Comparison of ENCODE assay signal across 8 cellular contexts in genomic region chr15:76311071-76311956, GRCh38. TPM values are rescaled to one million over a fixed set of nuclear protein-coding genes. Genes with fewer than 3 reads are reported as not detected.
DNase-seq lines count a peak whose midpoint lies in the region; ATAC-seq and TF ChIP-seq lines count a peak whose summit lies in the region.

Gene ETFA, minus strand, starts transcription at chr15:76311469. Its CDS starts 81 bp downstream, at chr15:76311388.

- peak within 1 kb of the TSS; percentile 80 for H3K4me3 ChIP-seq in CD4-positive, CD25-positive, alpha-beta regulatory T cell (ENCODE audit: low read depth, low read length)
- H3K4me3 ChIP-seq in duodenal mucosa (ENCODE audit: low read depth in 1 of 2, low read length in 2 of 2) (peak within 1 kb of the TSS; percentile 78 to 84), lower leg skin (ENCODE audit: low read depth, poor library complexity, severe bottlenecking) (peak within 1 kb of the TSS; percentile 85)

- H3K4me1 Mint-ChIP-seq in CD4-positive, CD25-positive, alpha-beta regulatory T cell: peaks cover 24 to 47% (median 32%) of the 10 kb centered on the region in 4 donors

- H3K9me3 ChIP-seq in CD4-positive, CD25-positive, alpha-beta regulatory T cell (ENCODE audit: control insufficient read depth in 2 of 2, low read length in 2 of 2): no peaks in the 10 kb centered on the region
- H3K9me3 ChIP-seq in duodenal mucosa (ENCODE audit: control insufficient read depth in 1 of 2, low read length in 2 of 2): no peaks in the 10 kb centered on the region

- no peaks in the 10 kb centered on the region for H3K27me3 Mint-ChIP-seq in CD4-positive, CD25-positive, alpha-beta regulatory T cell

- no peaks in the 10 kb centered on the region for H3K36me3 ChIP-seq in CD4-positive, CD25-positive, alpha-beta regulatory T cell (ENCODE audit: control insufficient read depth, insufficient read depth, low read length)
- no peaks in the 10 kb centered on the region for H3K36me3 ChIP-seq in duodenal mucosa (ENCODE audit: control insufficient read depth in 1 of 2, insufficient read depth in 2 of 2, low read length in 2 of 2)

- peak within 1 kb of the TSS; percentile 67 for H3K27ac ChIP-seq in CD4-positive, CD25-positive, alpha-beta regulatory T cell (ENCODE audit: insufficient read depth, low read length, poor library complexity, severe bottlenecking)
- peak within 1 kb of the TSS; percentile 80 for H3K27ac ChIP-seq in duodenal mucosa (ENCODE audit: low read depth, low read length)

- H3K27ac Mint-ChIP-seq in CD4-positive, CD25-positive, alpha-beta regulatory T cell: peak within 1 kb of the TSS; percentile 85 to 89 (median 85)

- peak in 1 of 3 donors; percentile 5 for TF ChIP-seq CTCF in lower leg skin (IDR thresholded peaks at IDR 0.05)

- WGBS in lower leg skin, 2 donors: 1 to 3% methylated on average over 17 to 46 of the region's 60 CpGs

- H3K27me3 ChIP-seq in CD4-positive, CD25-positive, alpha-beta regulatory T cell (ENCODE audit: control insufficient read depth, insufficient read depth, low read length): no peaks in the 10 kb centered on the region
- no peaks in the 10 kb centered on the region for H3K27me3 ChIP-seq in duodenal mucosa (ENCODE audit: control insufficient read depth in 1 of 2, insufficient read depth in 2 of 2, low read length in 2 of 2)

- peak within 1 kb of the TSS; percentile 90 to 97 (median 93) for H3K4me3 Mint-ChIP-seq in CD4-positive, CD25-positive, alpha-beta regulatory T cell

- peak within 1 kb of the TSS; percentile 93 to 94 for H3K9ac ChIP-seq in duodenal mucosa (ENCODE audit: low read depth in 1 of 2, low read length in 2 of 2)

- no peak for TF ChIP-seq POLR2A in lower leg skin (IDR thresholded peaks at IDR 0.05)

- DNase-seq in CD4-positive, CD25-positive, alpha-beta regulatory T cell: peak; percentile 79 to 95 (median 84)
- peak; percentile 95 for DNase-seq in NCI-H774 (lab: John Stamatoyannopoulos, UW)
- peak; percentile 94 to 95 for DNase-seq in activated CD4-positive, alpha-beta T cell treated with anti-CD3 and anti-CD28 coated beads, Interleukin-2, amount 50 U/mL, for 48 hours
- peak; percentile 94 to 99 for DNase-seq in lower leg skin (ENCODE audit: low spot score in 2 of 2)
- DNase-seq in stimulated activated CD4-positive, alpha-beta T cell treated with anti-CD3 and anti-CD28 coated beads, Interleukin-4, amount 100 ng/mL, for 4 hours: peak; percentile 89 to 91

- intact Hi-C loops in lower leg skin (cut with DNase I; ENCODE audit: low total_unique reads): no loop called here

- H3K36me3 Mint-ChIP-seq in CD4-positive, CD25-positive, alpha-beta regulatory T cell: peaks cover 9% of the 10 kb centered on the region

- peaks cover 19% of the 10 kb centered on the region for H3K4me1 ChIP-seq in CD4-positive, CD25-positive, alpha-beta regulatory T cell (ENCODE audit: control insufficient read depth, insufficient read depth, low read length, poor library complexity, severe bottlenecking)
- peaks cover 9% of the 10 kb centered on the region in 2 donors for H3K4me1 ChIP-seq in duodenal mucosa (ENCODE audit: control insufficient read depth in 1 of 2, insufficient read depth in 2 of 2, low read length in 2 of 2)

- ATAC-seq in CD4-positive, CD25-positive, alpha-beta regulatory T cell (ENCODE audit: low read depth in 2 of 2): peak; percentile 96 to 98
- ATAC-seq in GM19438 (IDR thresholded peaks at IDR 0.05; ENCODE audit: low read depth, unreplicated experiment) (peak; percentile 94), HG03571 (IDR thresholded peaks at IDR 0.05; ENCODE audit: unreplicated experiment) (peak; percentile 95)

- no peaks in the 10 kb centered on the region for H3K9me3 Mint-ChIP-seq in CD4-positive, CD25-positive, alpha-beta regulatory T cell

RNA-seq across cellular contexts. Expression of gene ETFA, which starts in this region (rescaled TPM):
- total RNA-seq in CD4-positive, CD25-positive, alpha-beta regulatory T cell: 44.5 TPM
- 100 to 1,000 TPM in 3 of 4 donors, 10 to 100 TPM in 1; 98.0 to 166 (median 120) TPM for polyA plus RNA-seq in CD4-positive, CD25-positive, alpha-beta regulatory T cell
- 100 to 1,000 TPM in 1 of 4 donors, 10 to 100 TPM in 3; 65.1 to 110 (median 67.5) TPM for total RNA-seq in lower leg skin

Comparison
In these comparisons a context has a peak if more than half of its experiments do, and no peak if none do; other contexts are left out.
1. Peak in every context shown above with its lines: DNase-seq, ATAC-seq, H3K4me3 ChIP-seq and H3K27ac ChIP-seq.